In genomic region chr1:94416901-94417701, GRCh38 we compare ENCODE assay signal across 8 cellular contexts. TPM values are rescaled to one million over a fixed set of nuclear protein-coding genes. Genes with fewer than 3 reads are reported as not detected.
DNase-seq lines count a peak whose midpoint lies in the region; ATAC-seq, FAIRE-seq and TF ChIP-seq lines count a peak whose summit lies in the region.

No MANE protein-coding gene starts in this region.

- peak overlapping the region; percentile 81; the same call in 1 of the 2 replicates for H3K27ac ChIP-seq in BLaER1
- H3K27ac ChIP-seq in body of pancreas: peak overlapping the region; percentile 91 to 96 (median 96)
- peak overlapping the region; percentile 78 to 83 for H3K27ac ChIP-seq in kidney (ENCODE audit: low read depth in 2 of 2, low read length in 2 of 2)
- peak overlapping the region; percentile 79 to 85 for H3K27ac ChIP-seq in thoracic aorta

- H3K27me3 ChIP-seq in BLaER1 (peaks cover 19% of the 10 kb centered on the region), body of pancreas (no peaks in the 10 kb centered on the region), thoracic aorta (replicated peaks; ENCODE audit: insufficient read depth) (no peaks in the 10 kb centered on the region)

- TF ChIP-seq CTCF in LNCaP clone FGC (IDR thresholded peaks at IDR 0.05; ENCODE audit: control insufficient read depth, extremely low read depth, insufficient read depth) (no peak), body of pancreas (IDR thresholded peaks at IDR 0.05) (no peak), kidney (IDR thresholded peaks at IDR 0.05; ENCODE audit: borderline replicate concordance, extremely low read depth, insufficient read depth) (no peak), thoracic aorta (IDR thresholded peaks at IDR 0.05) (no peak)

- H3K4me1 ChIP-seq in BLaER1 (peaks cover 48% of the 10 kb centered on the region), body of pancreas (peaks cover 41% of the 10 kb centered on the region), kidney (ENCODE audit: control insufficient read depth in 1 of 2, insufficient read depth in 1 of 2, low read depth in 1 of 2, low read length in 2 of 2) (peaks cover 0 to 14% of the 10 kb centered on the region in 2 donors), thoracic aorta (ENCODE audit: control insufficient read depth in 1 of 2, low read depth in 2 of 2) (peaks cover 15 to 23% of the 10 kb centered on the region in 2 donors)

- H3K9me3 ChIP-seq in BLaER1: no peaks in the 10 kb centered on the region
- H3K9me3 ChIP-seq in body of pancreas: no peaks in the 10 kb centered on the region
- no peaks in the 10 kb centered on the region for H3K9me3 ChIP-seq in kidney (ENCODE audit: control insufficient read depth in 1 of 2, low read length in 2 of 2)
- H3K9me3 ChIP-seq in thoracic aorta: no peaks in the 10 kb centered on the region

- H4K20me1 ChIP-seq in BLaER1: peaks cover 38% of the 10 kb centered on the region

- intact Hi-C loops in body of pancreas (cut with DNase I) (no loop called here), kidney (cut with DNase I) (no loop called here)

- no peak for FAIRE-seq in kidney (lab: Jason Lieb, UNC)

- ATAC-seq in body of pancreas: peak; percentile 66
- no peak for ATAC-seq in thoracic aorta (ENCODE audit: insufficient number of reproducible peaks, low FRiP score, low read depth)
- ATAC-seq in HG03571 (IDR thresholded peaks at IDR 0.05; ENCODE audit: unreplicated experiment): no peak

- peak overlapping the region; percentile 84; the same call in 1 of the 2 replicates for H3K9ac ChIP-seq in BLaER1
- H3K9ac ChIP-seq in kidney (ENCODE audit: low read length in 2 of 2): peak overlapping the region; percentile 66 to 76

- no peak for TF ChIP-seq POLR2A in body of pancreas (IDR thresholded peaks at IDR 0.05)

- no peaks in the 10 kb centered on the region for H3K36me3 ChIP-seq in BLaER1
- H3K36me3 ChIP-seq in body of pancreas (replicated peaks in 1 of 2; ENCODE audit: insufficient read depth in 1 of 2, low read depth in 2 of 2): no peaks in the 10 kb centered on the region
- no peaks in the 10 kb centered on the region for H3K36me3 ChIP-seq in kidney (ENCODE audit: control insufficient read depth in 1 of 2, insufficient read depth in 2 of 2, low read length in 2 of 2)
- no peaks in the 10 kb centered on the region for H3K36me3 ChIP-seq in thoracic aorta

- H3K4me3 ChIP-seq in BLaER1 (peak overlapping the region; percentile 93), LNCaP clone FGC (ENCODE audit: low read depth, low read length) (peak overlapping the region; percentile 78), body of pancreas (peak overlapping the region; percentile 26 to 74), kidney (ENCODE audit: low read length in 2 of 2) (peak overlapping the region; percentile 62 to 92), thoracic aorta (peak overlapping the region; percentile 86)

- WGBS in body of pancreas, 2 donors: 21% methylated on average over 14 of the region's 14 CpGs

- peak overlapping the region; percentile 70 for H3K4me2 ChIP-seq in BLaER1

- DNase-seq in LNCaP clone FGC (ENCODE audit: low read depth) (no peak), body of pancreas (peak; percentile 60 to 83 (median 68)), kidney (no peak), thoracic aorta (ENCODE audit: low spot score) (no peak), SIG-M5 (lab: John Stamatoyannopoulos, UW) (no peak), NCI-H128 (lab: John Stamatoyannopoulos, UW; ENCODE audit: unreplicated experiment) (no peak)

RNA-seq across cellular contexts. Expression of gene ABCD3, which starts 1.1 kb away (rescaled TPM):
- total RNA-seq in body of pancreas (10 to 100 TPM; 27.4 to 29.8 TPM), kidney (65.1 TPM), thoracic aorta (10 to 100 TPM; 14.0 to 31.7 TPM)
- polyA plus RNA-seq in kidney (ENCODE audit: insufficient read depth, low read depth, low replicate concordance): 43.2 TPM

Comparison
In these comparisons a context has a peak if more than half of its experiments do, and no peak if none do; other contexts are left out.
1. DNase-seq: peak in body of pancreas (4 of 4); none in LNCaP clone FGC (single experiment), kidney (single experiment), thoracic aorta (single experiment), SIG-M5 (single experiment) and NCI-H128 (single experiment).
2. Peak in every context shown above with its lines, with median percentiles within 50 percentile points of each other: H3K27ac ChIP-seq and H3K4me3 ChIP-seq.